Comparison of ENCODE assay signal across 2 cellular contexts in the genomic region with DNA sequence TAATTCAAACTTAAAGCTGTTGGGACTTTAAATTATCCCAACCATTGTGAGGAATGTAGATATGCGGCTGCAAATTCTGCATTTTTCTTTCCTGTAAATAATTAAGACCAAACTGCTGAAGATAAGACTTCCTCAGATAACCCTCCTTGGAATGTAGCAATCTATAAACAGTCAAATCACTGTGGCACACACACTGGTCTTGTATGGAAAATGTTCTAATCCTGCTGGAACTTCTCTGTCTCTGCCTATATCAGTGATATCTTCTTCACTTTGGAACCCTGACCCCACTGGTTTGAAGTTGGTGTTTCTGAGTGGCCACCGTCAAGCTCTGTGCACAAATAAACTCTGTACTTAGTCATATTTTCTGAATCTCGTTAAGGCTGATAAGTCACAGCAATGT.
A peak's percentile ranks its signal among the peaks of the same experiment; 100 is the strongest.
TF ChIP-seq lines count a peak whose summit lies in the region.

No MANE protein-coding gene starts in this region.

TF ChIP-seq in liver, 16 proteins besides CTCF, POLR2A, EP300 and RAD21:
- TF ChIP-seq JUND (IDR thresholded peaks at IDR 0.05) (no peak), NR2F2 (IDR thresholded peaks at IDR 0.05) (peak; percentile 56)

TF ChIP-seq in HepG2, 621 proteins besides CTCF, POLR2A, EP300 and RAD21:
- TF ChIP-seq GABPB1 (CRISPR knock-in tag; IDR thresholded peaks at IDR 0.05): no peak
- no peak for TF ChIP-seq PRDM4 (CRISPR knock-in tag; IDR thresholded peaks at IDR 0.05; ENCODE audit: borderline replicate concordance)
- no peak for TF ChIP-seq KMT2B (CRISPR knock-in tag; IDR thresholded peaks at IDR 0.05)
- TF ChIP-seq ZNF263 (CRISPR knock-in tag; IDR thresholded peaks at IDR 0.05): no peak
- TF ChIP-seq, protein P1, sequence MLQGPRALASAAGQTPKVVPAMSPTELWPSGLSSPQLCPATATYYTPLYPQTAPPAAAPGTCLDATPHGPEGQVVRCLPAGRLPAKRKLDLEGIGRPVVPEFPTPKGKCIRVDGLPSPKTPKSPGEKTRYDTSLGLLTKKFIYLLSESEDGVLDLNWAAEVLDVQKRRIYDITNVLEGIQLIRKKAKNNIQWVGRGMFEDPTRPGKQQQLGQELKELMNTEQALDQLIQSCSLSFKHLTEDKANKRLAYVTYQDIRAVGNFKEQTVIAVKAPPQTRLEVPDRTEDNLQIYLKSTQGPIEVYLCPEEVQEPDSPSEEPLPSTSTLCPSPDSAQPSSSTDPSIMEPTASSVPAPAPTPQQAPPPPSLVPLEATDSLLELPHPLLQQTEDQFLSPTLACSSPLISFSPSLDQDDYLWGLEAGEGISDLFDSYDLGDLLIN (CRISPR knock-in tag; IDR thresholded peaks at IDR 0.05; ENCODE audit: borderline replicate concordance): no peak
- TF ChIP-seq SNAPC5 (CRISPR knock-in tag; IDR thresholded peaks at IDR 0.05; ENCODE audit: borderline replicate concordance): no peak
- TF ChIP-seq YY1 (IDR thresholded peaks at IDR 0.05; ENCODE audit: insufficient read depth, insufficient replicate concordance, low read depth, low read length): no peak
- TF ChIP-seq CREBL2 (CRISPR knock-in tag; IDR thresholded peaks at IDR 0.05; ENCODE audit: borderline replicate concordance): no peak
- no peak for TF ChIP-seq CREB1 (IDR thresholded peaks at IDR 0.05)
- no peak for TF ChIP-seq CREB1 (CRISPR knock-in tag; IDR thresholded peaks at IDR 0.05)
- no peak for TF ChIP-seq FOXM1 (CRISPR knock-in tag; IDR thresholded peaks at IDR 0.05)
- TF ChIP-seq, protein P2, sequence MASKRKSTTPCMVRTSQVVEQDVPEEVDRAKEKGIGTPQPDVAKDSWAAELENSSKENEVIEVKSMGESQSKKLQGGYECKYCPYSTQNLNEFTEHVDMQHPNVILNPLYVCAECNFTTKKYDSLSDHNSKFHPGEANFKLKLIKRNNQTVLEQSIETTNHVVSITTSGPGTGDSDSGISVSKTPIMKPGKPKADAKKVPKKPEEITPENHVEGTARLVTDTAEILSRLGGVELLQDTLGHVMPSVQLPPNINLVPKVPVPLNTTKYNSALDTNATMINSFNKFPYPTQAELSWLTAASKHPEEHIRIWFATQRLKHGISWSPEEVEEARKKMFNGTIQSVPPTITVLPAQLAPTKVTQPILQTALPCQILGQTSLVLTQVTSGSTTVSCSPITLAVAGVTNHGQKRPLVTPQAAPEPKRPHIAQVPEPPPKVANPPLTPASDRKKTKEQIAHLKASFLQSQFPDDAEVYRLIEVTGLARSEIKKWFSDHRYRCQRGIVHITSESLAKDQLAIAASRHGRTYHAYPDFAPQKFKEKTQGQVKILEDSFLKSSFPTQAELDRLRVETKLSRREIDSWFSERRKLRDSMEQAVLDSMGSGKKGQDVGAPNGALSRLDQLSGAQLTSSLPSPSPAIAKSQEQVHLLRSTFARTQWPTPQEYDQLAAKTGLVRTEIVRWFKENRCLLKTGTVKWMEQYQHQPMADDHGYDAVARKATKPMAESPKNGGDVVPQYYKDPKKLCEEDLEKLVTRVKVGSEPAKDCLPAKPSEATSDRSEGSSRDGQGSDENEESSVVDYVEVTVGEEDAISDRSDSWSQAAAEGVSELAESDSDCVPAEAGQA (IDR thresholded peaks at IDR 0.05; ENCODE audit: low read depth): no peak
- TF ChIP-seq, protein P2 (CRISPR knock-in tag; IDR thresholded peaks at IDR 0.05; ENCODE audit: borderline replicate concordance): no peak
- no peak for TF ChIP-seq SETDB1 (CRISPR knock-in tag; IDR thresholded peaks at IDR 0.05; ENCODE audit: borderline replicate concordance)
- no peak for TF ChIP-seq ZNF678 (CRISPR knock-in tag; IDR thresholded peaks at IDR 0.05)
